12 cellular contexts compared by ENCODE assay signal in the genomic region with DNA sequence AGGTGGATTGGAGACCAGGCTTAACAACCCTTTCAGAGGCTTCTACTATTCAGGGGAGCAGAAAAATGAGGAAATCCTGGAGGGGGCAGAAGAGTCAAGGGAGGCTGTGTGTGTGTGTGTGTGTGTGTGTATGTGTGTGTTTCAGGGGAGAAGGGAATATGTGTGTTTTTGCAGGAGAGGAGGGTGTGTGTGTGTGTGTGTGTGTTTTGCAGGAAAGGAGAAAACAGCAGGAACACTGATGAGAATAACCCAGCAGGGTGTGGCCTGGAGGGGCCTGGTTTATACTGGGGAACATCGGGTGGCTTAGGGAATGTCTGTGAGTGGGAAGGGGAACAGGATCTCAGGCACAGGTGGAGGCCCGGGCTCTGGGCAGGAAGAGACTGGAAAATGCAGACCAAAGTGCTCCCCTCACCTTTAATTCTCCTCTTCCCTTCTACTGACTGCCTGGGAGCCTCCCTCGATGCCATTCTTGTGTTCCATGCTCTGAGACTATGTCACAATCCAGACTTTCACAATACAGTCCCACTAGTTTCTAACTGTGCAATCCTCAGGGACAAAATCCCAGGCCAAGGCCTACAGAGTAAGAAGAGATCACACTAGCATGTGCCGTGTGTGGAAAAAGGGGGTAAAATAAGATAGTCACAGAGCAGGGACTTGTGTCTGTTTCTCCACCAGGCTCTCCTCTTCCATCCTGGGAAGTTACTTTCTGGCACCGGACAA. TPM values are rescaled to one million over a fixed set of nuclear protein-coding genes. Genes with fewer than 3 reads are reported as not detected.
DNase-seq lines count a peak whose midpoint lies in the region; ATAC-seq and TF ChIP-seq lines count a peak whose summit lies in the region.
"Had no signal": no experiment of that assay in that cellular context is flagged by ENCODE, and none has a peak within 500 bp of the region (broad histone marks: within the 10 kb centered on the region; RNA-seq: fewer than 3 reads in every experiment).

No MANE protein-coding gene starts in this region.

- H3K27ac ChIP-seq in HEK293 (ENCODE audit: extremely low read depth, low read depth, low read length) (no peak overlapping the region), iPS-20b (ENCODE audit: low read length) (peak overlapping the region; percentile 62), spleen (peak overlapping the region in 5 of 8 donors; percentile 36 to 58 (median 41))

- peak overlapping the region; percentile 62; the same call in 1 of the 2 replicates for H3K9ac ChIP-seq in iPS-20b (ENCODE audit: low read depth, low read length)

- no peaks in the 10 kb centered on the region for H3K36me3 Mint-ChIP-seq in activated T-helper 17 cell treated with anti-CD3 and anti-CD28 coated beads, Interleukin-2, amount 50 U/mL, for 72 hours (ENCODE audit: low read depth)

- H3K4me1 Mint-ChIP-seq in activated T-helper 17 cell treated with anti-CD3 and anti-CD28 coated beads, Interleukin-2, amount 50 U/mL, for 72 hours: peaks cover 23% of the 10 kb centered on the region

- intact Hi-C loops in spleen (cut with DNase I; ENCODE audit: low total_unique reads): no loop called here

- peak overlapping the region; percentile 27 for H3K27ac Mint-ChIP-seq in activated T-helper 17 cell treated with anti-CD3 and anti-CD28 coated beads, Interleukin-2, amount 50 U/mL, for 72 hours
- H3K27ac Mint-ChIP-seq: HFFc6, IgD-negative memory B cell had no signal

- H3K9me3 Mint-ChIP-seq in activated T-helper 17 cell treated with anti-CD3 and anti-CD28 coated beads, Interleukin-2, amount 50 U/mL, for 72 hours: no peaks in the 10 kb centered on the region
- H3K9me3 Mint-ChIP-seq: HFFc6, IgD-negative memory B cell had no signal

- WGBS in spleen, 5 donors: 49 to 61% (median 57%) methylated on average over 5 of the region's 5 CpGs

- H3K4me1 ChIP-seq in HEK293 (ENCODE audit: control insufficient read depth, insufficient read depth, low read length) (no peaks in the 10 kb centered on the region), iPS-20b (ENCODE audit: insufficient read depth, low read length) (peaks cover 41% of the 10 kb centered on the region), spleen (peaks cover 9 to 66% (median 40%) of the 10 kb centered on the region in 6 donors)

- peak overlapping the region; percentile 17 for H3K4me3 Mint-ChIP-seq in activated T-helper 17 cell treated with anti-CD3 and anti-CD28 coated beads, Interleukin-2, amount 50 U/mL, for 72 hours
- H3K4me3 Mint-ChIP-seq: HFFc6 had no signal

- POLR2A ChIA-PET in HEK293 (lab: Yijun Ruan, JAX): no interaction called here

- ATAC-seq in activated T-helper 17 cell treated with anti-CD3 and anti-CD28 coated beads, Interleukin-2, amount 50 U/mL, for 72 hours (replicated peaks): no peak
- ATAC-seq: Panc1 had no signal

- H3K9me3 ChIP-seq in HEK293 (ENCODE audit: control insufficient read depth, insufficient read depth, low read depth, low read length) (no peaks in the 10 kb centered on the region), iPS-20b (ENCODE audit: insufficient read depth, low read depth, low read length) (no peaks in the 10 kb centered on the region), spleen (no peaks in the 10 kb centered on the region)

- H3K36me3 ChIP-seq in HEK293 (ENCODE audit: control insufficient read depth in 2 of 2, insufficient read depth in 1 of 2, low read length in 2 of 2): no peaks in the 10 kb centered on the region
- peaks cover 4% of the 10 kb centered on the region for H3K36me3 ChIP-seq in iPS-20b (ENCODE audit: insufficient read depth, low read depth, low read length)
- H3K36me3 ChIP-seq in spleen: peaks cover 0 to 11% (median 0%) of the 10 kb centered on the region in 6 donors

- H3K27me3 Mint-ChIP-seq in activated T-helper 17 cell treated with anti-CD3 and anti-CD28 coated beads, Interleukin-2, amount 50 U/mL, for 72 hours: no peaks in the 10 kb centered on the region
- H3K27me3 Mint-ChIP-seq: IgD-negative memory B cell had no signal

- no peak for TF ChIP-seq POLR2A in spleen (IDR thresholded peaks at IDR 0.05)
- TF ChIP-seq POLR2A in erythroblast (IDR thresholded peaks at IDR 0.05; ENCODE audit: low read length): no peak

- no peak for DNase-seq in spleen
- DNase-seq in RPMI8226: no peak
- no peak for DNase-seq in activated gamma-delta T cell (lab: John Stamatoyannopoulos, UW)
- no peak for DNase-seq in erythroblast (lab: John Stamatoyannopoulos, UW)
- DNase-seq: HFFc6 had no signal

- H3K27me3 ChIP-seq in iPS-20b (ENCODE audit: insufficient read depth, low read length) (no peaks in the 10 kb centered on the region), spleen (replicated peaks in 1 of 7) (no peaks in the 10 kb centered on the region)

- TF ChIP-seq CTCF in HEK293 (tag by site-specific recombination; IDR thresholded peaks at IDR 0.05): no peak
- no peak for TF ChIP-seq CTCF in spleen (IDR thresholded peaks at IDR 0.05 in 8 of 11, conservative IDR thresholded peaks at IDR 0.05 in 3 of 11)

- CTCF ChIA-PET in HEK293 (lab: Yijun Ruan, JAX): interaction anchor here (0.8 kb wide), 1 partner anchor 14 kb away, joined by 3 read pairs; no protein-coding TSS in a partner anchor

- no peak overlapping the region for H3K4me3 ChIP-seq in HEK293 (ENCODE audit: low read depth, low read length)
- H3K4me3 ChIP-seq in iPS-20b (ENCODE audit: low read length): peak overlapping the region; percentile 54
- H3K4me3 ChIP-seq in spleen: no peak overlapping the region

TF ChIP-seq in HEK293, 187 proteins besides CTCF, POLR2A, EP300 and RAD21 (continues in another document):
- TF ChIP-seq, protein P1, sequence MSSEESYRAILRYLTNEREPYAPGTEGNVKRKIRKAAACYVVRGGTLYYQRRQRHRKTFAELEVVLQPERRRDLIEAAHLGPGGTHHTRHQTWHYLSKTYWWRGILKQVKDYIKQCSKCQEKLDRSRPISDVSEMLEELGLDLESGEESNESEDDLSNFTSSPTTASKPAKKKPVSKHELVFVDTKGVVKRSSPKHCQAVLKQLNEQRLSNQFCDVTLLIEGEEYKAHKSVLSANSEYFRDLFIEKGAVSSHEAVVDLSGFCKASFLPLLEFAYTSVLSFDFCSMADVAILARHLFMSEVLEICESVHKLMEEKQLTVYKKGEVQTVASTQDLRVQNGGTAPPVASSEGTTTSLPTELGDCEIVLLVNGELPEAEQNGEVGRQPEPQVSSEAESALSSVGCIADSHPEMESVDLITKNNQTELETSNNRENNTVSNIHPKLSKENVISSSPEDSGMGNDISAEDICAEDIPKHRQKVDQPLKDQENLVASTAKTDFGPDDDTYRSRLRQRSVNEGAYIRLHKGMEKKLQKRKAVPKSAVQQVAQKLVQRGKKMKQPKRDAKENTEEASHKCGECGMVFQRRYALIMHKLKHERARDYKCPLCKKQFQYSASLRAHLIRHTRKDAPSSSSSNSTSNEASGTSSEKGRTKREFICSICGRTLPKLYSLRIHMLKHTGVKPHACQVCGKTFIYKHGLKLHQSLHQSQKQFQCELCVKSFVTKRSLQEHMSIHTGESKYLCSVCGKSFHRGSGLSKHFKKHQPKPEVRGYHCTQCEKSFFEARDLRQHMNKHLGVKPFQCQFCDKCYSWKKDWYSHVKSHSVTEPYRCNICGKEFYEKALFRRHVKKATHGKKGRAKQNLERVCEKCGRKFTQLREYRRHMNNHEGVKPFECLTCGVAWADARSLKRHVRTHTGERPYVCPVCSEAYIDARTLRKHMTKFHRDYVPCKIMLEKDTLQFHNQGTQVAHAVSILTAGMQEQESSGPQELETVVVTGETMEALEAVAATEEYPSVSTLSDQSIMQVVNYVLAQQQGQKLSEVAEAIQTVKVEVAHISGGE (tag by site-specific recombination; conservative IDR thresholded peaks at IDR 0.05; ENCODE audit: low read depth): no peak
- TF ChIP-seq OVOL3 (tag by site-specific recombination; IDR thresholded peaks at IDR 0.05) (no peak), ZNF146 (tag by site-specific recombination; IDR thresholded peaks at IDR 0.05) (no peak), ZNF624 (tag by site-specific recombination; IDR thresholded peaks at IDR 0.05) (no peak), SP7 (tag by site-specific recombination; IDR thresholded peaks at IDR 0.05) (no peak), ZNF211 (tag by site-specific recombination; IDR thresholded peaks at IDR 0.05; ENCODE audit: low read depth) (no peak), ZNF366 (tag by site-specific recombination; conservative IDR thresholded peaks at IDR 0.05) (no peak), KLF1 (tag by site-specific recombination; IDR thresholded peaks at IDR 0.05) (peak; percentile 76), ZNF433 (tag by site-specific recombination; IDR thresholded peaks at IDR 0.05; ENCODE audit: low read depth) (no peak), BCL11B (tag by site-specific recombination; IDR thresholded peaks at IDR 0.05; ENCODE audit: low read depth) (no peak), ZNF664 (tag by site-specific recombination; IDR thresholded peaks at IDR 0.05) (no peak)
- TF ChIP-seq, protein P2, sequence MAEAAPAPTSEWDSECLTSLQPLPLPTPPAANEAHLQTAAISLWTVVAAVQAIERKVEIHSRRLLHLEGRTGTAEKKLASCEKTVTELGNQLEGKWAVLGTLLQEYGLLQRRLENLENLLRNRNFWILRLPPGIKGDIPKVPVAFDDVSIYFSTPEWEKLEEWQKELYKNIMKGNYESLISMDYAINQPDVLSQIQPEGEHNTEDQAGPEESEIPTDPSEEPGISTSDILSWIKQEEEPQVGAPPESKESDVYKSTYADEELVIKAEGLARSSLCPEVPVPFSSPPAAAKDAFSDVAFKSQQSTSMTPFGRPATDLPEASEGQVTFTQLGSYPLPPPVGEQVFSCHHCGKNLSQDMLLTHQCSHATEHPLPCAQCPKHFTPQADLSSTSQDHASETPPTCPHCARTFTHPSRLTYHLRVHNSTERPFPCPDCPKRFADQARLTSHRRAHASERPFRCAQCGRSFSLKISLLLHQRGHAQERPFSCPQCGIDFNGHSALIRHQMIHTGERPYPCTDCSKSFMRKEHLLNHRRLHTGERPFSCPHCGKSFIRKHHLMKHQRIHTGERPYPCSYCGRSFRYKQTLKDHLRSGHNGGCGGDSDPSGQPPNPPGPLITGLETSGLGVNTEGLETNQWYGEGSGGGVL (tag by site-specific recombination; IDR thresholded peaks at IDR 0.05): peak; percentile 71

RNA-seq across cellular contexts. Expression of a gene that starts 10.0 kb away (rescaled TPM):
- 10 to 100 TPM; 32.5 to 33.6 TPM for total RNA-seq in activated T-helper 17 cell treated with anti-CD3 and anti-CD28 coated beads, Interleukin-2, amount 50 U/mL, for 72 hours
- total RNA-seq in spleen: 100 to 1,000 TPM in 4 of 7 donors, 10 to 100 TPM in 3; 54.6 to 135 (median 115) TPM
- 100 to 1,000 TPM in 2 of 3 donors, 10 to 100 TPM in 1; 77.9 to 137 (median 107) TPM for polyA plus RNA-seq in spleen

RNA-seq across cellular contexts. Expression of a gene that starts 33.8 kb away (rescaled TPM):
- not detected for total RNA-seq in activated T-helper 17 cell treated with anti-CD3 and anti-CD28 coated beads, Interleukin-2, amount 50 U/mL, for 72 hours
- total RNA-seq in spleen: under 1 TPM in 3 of 7 donors, not detected in 4; 0.13 to 0.18 (median 0.14) TPM
- under 1 TPM in 1 of 3 donors, not detected in 2; 0.02 TPM for polyA plus RNA-seq in spleen
- total RNA-seq: activated CD8-positive, alpha-beta memory T cell treated with anti-CD3 and anti-CD28 coated beads for 36 hours; HFFc6; mononuclear cell had no signal
- polyA plus RNA-seq: IgD-negative memory B cell had no signal
